ENCODE assay signal across 19 cellular contexts in genomic region chrX:24005867-24006266, GRCh38. TPM values are rescaled to one million over a fixed set of nuclear protein-coding genes. Genes with fewer than 3 reads are reported as not detected.
A peak's percentile ranks its signal among the peaks of the same experiment; 100 is the strongest.
DNase-seq lines count a peak whose midpoint lies in the region; ATAC-seq, FAIRE-seq and TF ChIP-seq lines count a peak whose summit lies in the region.
"Had no signal": no experiment of that assay in that cellular context is flagged by ENCODE, and none has a peak within 500 bp of the region (broad histone marks: within the 10 kb centered on the region; RNA-seq: fewer than 3 reads in every experiment).

No MANE protein-coding gene starts in this region.

- no peak for TF ChIP-seq EP300 in GM12878 (IDR thresholded peaks at IDR 0.05; ENCODE audit: borderline replicate concordance in 1 of 2, control insufficient read depth in 1 of 2, low read depth in 2 of 2, low read length in 2 of 2)

- no peak for TF ChIP-seq RAD21 in GM12878 (IDR thresholded peaks at IDR 0.05; ENCODE audit: insufficient read depth, low read depth, low read length)

- H3K27me3 ChIP-seq in Panc1 (ENCODE audit: control insufficient read depth, insufficient read depth, low read length) (no peaks in the 10 kb centered on the region), GM12878 (replicated peaks in 1 of 2; ENCODE audit: control insufficient read depth in 2 of 2, insufficient read depth in 2 of 2, low read length in 1 of 2) (no peaks in the 10 kb centered on the region)
- H3K27me3 ChIP-seq: BE2C had no signal

- BruUV-seq in Panc1 (replicated peaks; lab: Mats Ljungman, UMichigan) (TSS peak; percentile 15), GM12878 (replicated peaks; lab: Mats Ljungman, UMichigan) (TSS peak; percentile 50)

- 81% methylated on average over 9 of the region's 9 CpGs for WGBS in GM12878 (ENCODE audit: insufficient coverage, insufficient replicate concordance, low lambda C conversion rate, missing lambda C conversion rate)

- no peak overlapping the region for H2AFZ ChIP-seq in GM12878 (ENCODE audit: control insufficient read depth, low read depth, low read length)

- in situ Hi-C loops in Panc1 (cut with HindIII; ENCODE audit: low pct_unique_long_range_greater_than_20kb, low sequenced_read_pairs) (no loop called here), GM12878 (cut with MboI) (no loop called here)

- CTCF ChIA-PET in Panc1 (lab: Charles Lee): no interaction called here
- CTCF ChIA-PET in GM12878 (lab: Yijun Ruan, JAX): interaction anchor here (1.3 kb wide), 1 partner anchor 48 kb away, joined by 5 read pairs; the partner anchor contains the start of gene EIF2S3

- no peak for TF ChIP-seq POLR2A in GM12878 (IDR thresholded peaks at IDR 0.05; ENCODE audit: low read depth, low read length)

- SMC1A ChIA-PET in GM12878 (lab: Charles Lee; ENCODE audit: uncharacterized antibody, unreplicated experiment): interaction anchor here (0.7 to 0.8 kb wide), 2 partner anchors 8 to 14 kb away, joined by 3 to 10 read pairs; no protein-coding TSS in a partner anchor

- POLR2A ChIA-PET in Panc1 (lab: Charles Lee) (interaction anchor here (0.5 kb wide), 1 partner anchor 10 kb away, joined by 6 read pairs; no protein-coding TSS in a partner anchor), GM12878 (lab: Charles Lee) (interaction anchor here (0.6 kb wide), 1 partner anchor 12 kb away, joined by 4 read pairs; no protein-coding TSS in a partner anchor)

- no peak overlapping the region for H3K27ac ChIP-seq in Panc1 (ENCODE audit: low read length)
- H3K27ac ChIP-seq in GM12878 (ENCODE audit: control insufficient read depth, insufficient read depth): no peak overlapping the region
- H3K27ac ChIP-seq: A549, C4-2B had no signal

- H4K20me1 ChIP-seq in GM12878 (ENCODE audit: control insufficient read depth, insufficient read depth): no peaks in the 10 kb centered on the region

- no peak overlapping the region for H3K9ac ChIP-seq in GM12878 (ENCODE audit: control insufficient read depth, insufficient read depth, low read length)

- TF ChIP-seq CTCF in Panc1 (IDR thresholded peaks at IDR 0.05): no peak
- no peak for TF ChIP-seq CTCF in GM12878 (IDR thresholded peaks at IDR 0.05 in 2 of 3, conservative IDR thresholded peaks at IDR 0.05 in 1 of 3; ENCODE audit: control insufficient read depth in 2 of 3, extremely low read depth in 1 of 3, insufficient read depth in 1 of 3, low read depth in 3 of 3, low read length in 3 of 3)

- no peak overlapping the region for H3K4me2 ChIP-seq in GM12878 (ENCODE audit: control insufficient read depth, insufficient read depth)
- H3K4me2 ChIP-seq: A549 had no signal

- H3K4me3 ChIP-seq in Panc1 (ENCODE audit: low read depth in 2 of 2, low read length in 2 of 2) (no peak overlapping the region), GM12878 (no peak overlapping the region)
- H3K4me3 ChIP-seq: A549 had no signal

- RAD21 ChIA-PET in GM12878 (lab: Charles Lee; ENCODE audit: unreplicated experiment): interaction anchor here (1.4 to 2.3 kb wide), 2 partner anchors 14 to 49 kb away, joined by 5 to 8 read pairs; partner anchors contain the start of gene EIF2S3

- intact Hi-C loops in Panc1 (cut with micrococcal nuclease; ENCODE audit: unreplicated experiment) (no loop called here), GM12878 (cut with micrococcal nuclease; ENCODE audit: unreplicated experiment) (no loop called here)

- H3K4me1 ChIP-seq in Panc1 (ENCODE audit: control insufficient read depth, insufficient read depth, low read length): no peaks in the 10 kb centered on the region
- no peaks in the 10 kb centered on the region for H3K4me1 ChIP-seq in GM12878 (ENCODE audit: control insufficient read depth, insufficient read depth, low read length)
- H3K4me1 ChIP-seq: BE2C had no signal

- ATAC-seq in Panc1 (no peak), GM12878 (no peak), GM21515 (IDR thresholded peaks at IDR 0.05; ENCODE audit: unreplicated experiment) (no peak)
- ATAC-seq: A549 had no signal

- peaks cover 3% of the 10 kb centered on the region; the same call in 1 of the 2 replicates for H3K36me3 ChIP-seq in Panc1 (ENCODE audit: control insufficient read depth, insufficient read depth, low read length)
- peaks cover 0 to 1% of the 10 kb centered on the region in 2 experiments; a peak in 1 of 4 replicates for H3K36me3 ChIP-seq in GM12878 (ENCODE audit: control insufficient read depth in 2 of 2, insufficient read depth in 2 of 2, low read length in 1 of 2)
- H3K36me3 ChIP-seq: BE2C had no signal

- DNase-seq in GM19239 (ENCODE audit: insufficient read length, low spot score) (no peak), HTR-8/SVneo (ENCODE audit: insufficient read length, low spot score) (no peak), Panc1 (ENCODE audit: low read depth, low spot score) (no peak), GM12878 (ENCODE audit: low read depth, low spot score) (no peak), A172 (ENCODE audit: low spot score) (no peak), globus pallidus (ENCODE audit: low spot score) (no peak)
- DNase-seq: BE2C; CD4-positive, alpha-beta memory T cell; COR-L47; DMS153; DMS79 treated with DMSO at 0.1 percent for 48 hours; EL; HCEC 1CT had no signal

- FAIRE-seq in GM19239 (lab: Jason Lieb, UNC) (peak; percentile 68), HTR-8/SVneo (lab: Jason Lieb, UNC) (peak; percentile 48), GM12878 (lab: Jason Lieb, UNC) (no peak)
- FAIRE-seq: D721Med, G401.6, GM12892 had no signal

- H3K9me3 ChIP-seq in Panc1 (ENCODE audit: control insufficient read depth, insufficient read depth, low read depth, low read length): no peaks in the 10 kb centered on the region
- no peaks in the 10 kb centered on the region for H3K9me3 ChIP-seq in GM12878 (replicated peaks; ENCODE audit: control insufficient read depth, insufficient read depth, low read length)
- H3K9me3 ChIP-seq: A549, BE2C had no signal

- H3K79me2 ChIP-seq in GM12878 (ENCODE audit: control insufficient read depth, insufficient read depth, low read length): peaks cover 4% of the 10 kb centered on the region

TF ChIP-seq in GM12878, 131 proteins besides CTCF, POLR2A, EP300 and RAD21 (continues in another document):
- TF ChIP-seq IRF4 (IDR thresholded peaks at IDR 0.05; ENCODE audit: low read depth, low read length) (no peak), RUNX3 (IDR thresholded peaks at IDR 0.05; ENCODE audit: low read length) (no peak), KAT2A (conservative IDR thresholded peaks at IDR 0.05; ENCODE audit: control insufficient read depth, low read depth, low read length) (no peak), MLLT1 (IDR thresholded peaks at IDR 0.05) (peak; percentile 38; the same call in 1 of the 2 replicates)

RNA-seq across cellular contexts. Expression of gene KLHL15, which starts 21.1 kb away (rescaled TPM):
- total RNA-seq in Panc1 (2021; ENCODE audit: unreplicated experiment): 9.6 TPM
- 2.6 TPM for polyA plus RNA-seq in Panc1 (2012; ENCODE audit: insufficient read length)
- 11.1 and 12.2 TPM in 2 replicates for total RNA-seq in GM12878 (2013; cell fraction: nucleolus; rRNA removed)
- total RNA-seq in GM12878 (2014; rRNA removed): 4.8 and 5.3 TPM in 2 replicates
- 5.2 and 5.5 TPM in 2 replicates for total RNA-seq in GM12878 (2014; rRNA removed; fragmentation: Illumina TruSeq; extraction: Trizol)
- 4.5 and 4.8 TPM in 2 replicates for total RNA-seq in GM12878 (2021)
- 3.3 TPM for polyA plus RNA-seq in GM12878 (2011; ENCODE audit: low read depth)
- 7.0 and 10.4 TPM in 2 replicates for polyA plus RNA-seq in GM12878 (2011; rRNA removed)
- polyA plus RNA-seq in GM12878 (2011; cell fraction: cytosol; rRNA removed): 2.2 and 3.5 TPM in 2 replicates
- 3.5 and 3.8 TPM in 2 replicates for polyA plus RNA-seq in GM12878 (2011; cell fraction: nucleus; rRNA removed)
- polyA plus RNA-seq in GM12878 (2012): 4.4 and 4.9 TPM in 2 replicates
- polyA plus RNA-seq in GM12878 (2014; fragmentation: Illumina TruSeq; extraction: Trizol): 3.4 and 4.5 TPM in 2 replicates
- 1 to 10 TPM; 1.4 to 1.6 TPM for polyA plus RNA-seq in GM12878 (2014; fragmentation: Nextera tagmentation; extraction: Ambion mirVana)
- polyA plus RNA-seq in GM12878 (2014; rRNA removed): 2.3 and 3.0 TPM in 2 replicates
- 1 to 10 TPM; 3.4 to 4.0 TPM for polyA plus RNA-seq in GM12878 (2016; fragmentation: Nextera tagmentation; extraction: Ambion mirVana)
- polyA minus RNA-seq in GM12878 (2011; rRNA and poly(A)+ RNA removed): 8.4 and 11.1 TPM in 2 replicates
- 3.1 and 3.8 TPM in 2 replicates for polyA minus RNA-seq in GM12878 (2011; cell fraction: cytosol; rRNA and poly(A)+ RNA removed)
- 3.3 and 4.5 TPM in 2 replicates for polyA minus RNA-seq in GM12878 (2011; cell fraction: nucleus; rRNA and poly(A)+ RNA removed)
- total RNA-seq in A172 (2014; rRNA removed; shearing (Covaris generic)): 10.9 and 13.1 TPM in 2 replicates

RNA-seq across cellular contexts. Expression of gene EIF2S3, which starts 48.9 kb away (rescaled TPM):
- total RNA-seq in Panc1 (2021; ENCODE audit: unreplicated experiment): 154 TPM
- 161 TPM for polyA plus RNA-seq in Panc1 (2012; ENCODE audit: insufficient read length)
- 302 and 311 TPM in 2 replicates for total RNA-seq in GM12878 (2013; cell fraction: nucleolus; rRNA removed)
- total RNA-seq in GM12878 (2014; rRNA removed): 300 and 329 TPM in 2 replicates
- 371 and 385 TPM in 2 replicates for total RNA-seq in GM12878 (2014; rRNA removed; fragmentation: Illumina TruSeq; extraction: Trizol)
- total RNA-seq in GM12878 (2021): 278 and 291 TPM in 2 replicates
- polyA plus RNA-seq in GM12878 (2011; ENCODE audit: low read depth): 287 TPM
- polyA plus RNA-seq in GM12878 (2011; rRNA removed): 185 and 210 TPM in 2 replicates
- polyA plus RNA-seq in GM12878 (2011; cell fraction: cytosol; rRNA removed): 113 and 152 TPM in 2 replicates
- polyA plus RNA-seq in GM12878 (2011; cell fraction: nucleus; rRNA removed): 107 and 122 TPM in 2 replicates
- 188 and 200 TPM in 2 replicates for polyA plus RNA-seq in GM12878 (2012)
- 274 and 333 TPM in 2 replicates for polyA plus RNA-seq in GM12878 (2014; fragmentation: Illumina TruSeq; extraction: Trizol)
- 100 to 1,000 TPM; 120 to 135 TPM for polyA plus RNA-seq in GM12878 (2014; fragmentation: Nextera tagmentation; extraction: Ambion mirVana)
- polyA plus RNA-seq in GM12878 (2014; rRNA removed): 195 and 216 TPM in 2 replicates
- polyA plus RNA-seq in GM12878 (2016; fragmentation: Nextera tagmentation; extraction: Ambion mirVana): 100 to 1,000 TPM; 115 to 125 TPM
- 196 and 252 TPM in 2 replicates for polyA minus RNA-seq in GM12878 (2011; rRNA and poly(A)+ RNA removed)
- polyA minus RNA-seq in GM12878 (2011; cell fraction: cytosol; rRNA and poly(A)+ RNA removed): 179 and 186 TPM in 2 replicates
- 51.3 and 63.3 TPM in 2 replicates for polyA minus RNA-seq in GM12878 (2011; cell fraction: nucleus; rRNA and poly(A)+ RNA removed)
- 370 and 403 TPM in 2 replicates for total RNA-seq in A172 (2014; rRNA removed; shearing (Covaris generic))
